Comparison of ENCODE assay signal across 22 cellular contexts in genomic region chr11:118281284-118281683, GRCh38. TPM values are rescaled to one million over a fixed set of nuclear protein-coding genes. Genes with fewer than 3 reads are reported as not detected.
A peak's percentile ranks its signal among the peaks of the same experiment; 100 is the strongest.
DNase-seq lines count a peak whose midpoint lies in the region; ATAC-seq, FAIRE-seq and TF ChIP-seq lines count a peak whose summit lies in the region.
"Had no signal": no experiment of that assay in that cellular context is flagged by ENCODE, and none has a peak within 500 bp of the region (broad histone marks: within the 10 kb centered on the region; RNA-seq: fewer than 3 reads in every experiment).

No MANE protein-coding gene starts in this region.

- H3K9me3 ChIP-seq in CD4-positive, alpha-beta T cell (ENCODE audit: control insufficient read depth, low read length): no peaks in the 10 kb centered on the region
- no peaks in the 10 kb centered on the region for H3K9me3 ChIP-seq in keratinocyte (ENCODE audit: control insufficient read depth, low read depth, low read length)
- H3K9me3 ChIP-seq: right lobe of liver, testis had no signal

- no peaks in the 10 kb centered on the region for H3K36me3 Mint-ChIP-seq in CD4-positive, alpha-beta T cell (ENCODE audit: low read depth)
- peaks cover 6% of the 10 kb centered on the region for H3K36me3 Mint-ChIP-seq in activated T-helper 1 cell treated with anti-CD3 and anti-CD28 coated beads, Interleukin-12 subunit alpha, Interleukin-12 subunit beta, Interleukin-2, Interleukin-4 antibody, amounts not matched to agents 30 ng/mL and 10 ng/mL and 1 ng/mL, durations not matched to agents 14 hours and 24 hours and 36 hours (ENCODE audit: low read depth)
- H3K36me3 Mint-ChIP-seq in WTC11 (no peaks in the 10 kb centered on the region), chondrocyte (ENCODE audit: low read depth) (no peaks in the 10 kb centered on the region)
- H3K36me3 Mint-ChIP-seq: mesothelial cell of epicardium had no signal

- peak; percentile 17 for ATAC-seq in CD4-positive, alpha-beta T cell (ENCODE audit: poor library complexity)
- no peak for ATAC-seq in WTC11
- ATAC-seq: right lobe of liver had no signal

- no peaks in the 10 kb centered on the region for H3K79me2 ChIP-seq in keratinocyte (ENCODE audit: control insufficient read depth, insufficient read depth, low read length)
- H3K79me2 ChIP-seq: hepatocyte had no signal

- no peak overlapping the region for H3K27ac ChIP-seq in CD4-positive, alpha-beta T cell (ENCODE audit: low read depth, low read length)
- H3K27ac ChIP-seq in keratinocyte (ENCODE audit: control insufficient read depth, insufficient read depth, low read length) (no peak overlapping the region), caudate nucleus (ENCODE audit: low read depth, low read length) (no peak overlapping the region)
- H3K27ac ChIP-seq: cardiac muscle cell, hepatocyte, right lobe of liver, SK-N-MC, testis had no signal

- H3K4me3 Mint-ChIP-seq in CD4-positive, alpha-beta T cell: no peak overlapping the region
- H3K4me3 Mint-ChIP-seq in activated T-helper 1 cell treated with anti-CD3 and anti-CD28 coated beads, Interleukin-12 subunit alpha, Interleukin-12 subunit beta, Interleukin-2, Interleukin-4 antibody, amounts not matched to agents 30 ng/mL and 10 ng/mL and 1 ng/mL, durations not matched to agents 14 hours and 24 hours and 36 hours: peak overlapping the region; percentile 0
- H3K4me3 Mint-ChIP-seq in WTC11 (no peak overlapping the region), chondrocyte (ENCODE audit: unreplicated experiment) (no peak overlapping the region)
- H3K4me3 Mint-ChIP-seq: mesothelial cell of epicardium had no signal

- H3K36me3 ChIP-seq in keratinocyte (ENCODE audit: control insufficient read depth in 2 of 2, extremely low read depth in 1 of 2, insufficient read depth in 2 of 2, low read length in 2 of 2): no peaks in the 10 kb centered on the region
- H3K36me3 ChIP-seq: cardiac muscle cell, right lobe of liver had no signal

- H4K20me1 ChIP-seq in keratinocyte (ENCODE audit: control insufficient read depth, extremely low read depth, insufficient read depth, low read length): no peaks in the 10 kb centered on the region

- no peaks in the 10 kb centered on the region for H3K9me3 Mint-ChIP-seq in CD4-positive, alpha-beta T cell
- peaks cover 6% of the 10 kb centered on the region for H3K9me3 Mint-ChIP-seq in activated T-helper 1 cell treated with anti-CD3 and anti-CD28 coated beads, Interleukin-12 subunit alpha, Interleukin-12 subunit beta, Interleukin-2, Interleukin-4 antibody, amounts not matched to agents 30 ng/mL and 10 ng/mL and 1 ng/mL, durations not matched to agents 14 hours and 24 hours and 36 hours
- H3K9me3 Mint-ChIP-seq in WTC11 (no peaks in the 10 kb centered on the region), chondrocyte (ENCODE audit: low read depth) (no peaks in the 10 kb centered on the region)

- intact Hi-C loops in CD4-positive, alpha-beta T cell (cut with DNase I, micrococcal nuclease): no loop called here
- intact Hi-C loops in activated T-helper 1 cell treated with anti-CD3 and anti-CD28 coated beads, Interleukin-12 subunit alpha, Interleukin-12 subunit beta, Interleukin-2, Interleukin-4 antibody, amounts not matched to agents 30 ng/mL and 10 ng/mL and 1 ng/mL, durations not matched to agents 14 hours and 24 hours and 36 hours (cut with micrococcal nuclease): loop anchor here (5.0 kb wide), 1 partner anchor 39 kb away; no protein-coding TSS in a partner anchor

- no peak overlapping the region for H3K9ac ChIP-seq in keratinocyte (ENCODE audit: control insufficient read depth, extremely low read depth, insufficient read depth, low read length)

- TF ChIP-seq CTCF in CD4-positive, alpha-beta T cell (IDR thresholded peaks at IDR 0.05): no peak
- TF ChIP-seq CTCF in GM12865 (IDR thresholded peaks at IDR 0.05; ENCODE audit: insufficient read depth, low read depth, low read length, missing control alignments) (no peak), keratinocyte (optimal IDR thresholded peaks at IDR 0.05 in 1 of 3, IDR thresholded peaks at IDR 0.05 in 1 of 3, conservative IDR thresholded peaks at IDR 0.05 in 1 of 3; ENCODE audit: extremely low read depth in 1 of 3, insufficient read depth in 2 of 3, low read length in 3 of 3) (no peak), WTC11 (IDR thresholded peaks at IDR 0.05) (no peak), chondrocyte (IDR thresholded peaks at IDR 0.05) (no peak)

- H3K27ac Mint-ChIP-seq in CD4-positive, alpha-beta T cell: no peak overlapping the region
- H3K27ac Mint-ChIP-seq in activated T-helper 1 cell treated with anti-CD3 and anti-CD28 coated beads, Interleukin-12 subunit alpha, Interleukin-12 subunit beta, Interleukin-2, Interleukin-4 antibody, amounts not matched to agents 30 ng/mL and 10 ng/mL and 1 ng/mL, durations not matched to agents 14 hours and 24 hours and 36 hours: peak overlapping the region; percentile 73
- no peak overlapping the region for H3K27ac Mint-ChIP-seq in WTC11
- no peak overlapping the region for H3K27ac Mint-ChIP-seq in chondrocyte (ENCODE audit: unreplicated experiment)
- H3K27ac Mint-ChIP-seq: mesothelial cell of epicardium had no signal

- peaks cover 33% of the 10 kb centered on the region for H3K4me1 Mint-ChIP-seq in CD4-positive, alpha-beta T cell (ENCODE audit: low read depth)
- H3K4me1 Mint-ChIP-seq in activated T-helper 1 cell treated with anti-CD3 and anti-CD28 coated beads, Interleukin-12 subunit alpha, Interleukin-12 subunit beta, Interleukin-2, Interleukin-4 antibody, amounts not matched to agents 30 ng/mL and 10 ng/mL and 1 ng/mL, durations not matched to agents 14 hours and 24 hours and 36 hours (ENCODE audit: low read depth): peaks cover 68% of the 10 kb centered on the region
- H3K4me1 Mint-ChIP-seq in WTC11 (peaks cover 2% of the 10 kb centered on the region; the same call in 1 of the 2 replicates), chondrocyte (ENCODE audit: low read depth) (no peaks in the 10 kb centered on the region)

- H3K4me3 ChIP-seq in GM12865 (ENCODE audit: low read depth, low read length) (no peak overlapping the region), keratinocyte (ENCODE audit: control insufficient read depth in 2 of 3, extremely low read depth in 1 of 3, insufficient read depth in 2 of 3, low read depth in 1 of 3, low read length in 3 of 3) (no peak overlapping the region)
- H3K4me3 ChIP-seq: cardiac muscle cell, hepatocyte, right lobe of liver, SK-N-MC, testis had no signal

- H3K9me1 ChIP-seq in keratinocyte (ENCODE audit: control insufficient read depth, extremely low read depth, insufficient read depth, low read length): no peaks in the 10 kb centered on the region

- no peak for DNase-seq in CD4-positive, alpha-beta T cell
- peak; percentile 73 for DNase-seq in GM12865 (ENCODE audit: low read depth)
- DNase-seq in activated T-helper 1 cell treated with anti-CD3 and anti-CD28 coated beads, Interleukin-12 subunit alpha, Interleukin-12 subunit beta, Interleukin-2, Interleukin-4 antibody, amounts not matched to agents 30 ng/mL and 10 ng/mL and 1 ng/mL, durations not matched to agents 14 hours and 24 hours and 36 hours (ENCODE audit: low spot score): no peak
- no peak for DNase-seq in keratinocyte (ENCODE audit: low read depth, low spot score)
- no peak for DNase-seq in caudate nucleus (lab: John Stamatoyannopoulos, UW)
- DNase-seq in WTC11 (ENCODE audit: low spot score): no peak
- DNase-seq in NCI-H1930 (lab: John Stamatoyannopoulos, UW): no peak
- no peak for DNase-seq in chondrocyte (ENCODE audit: low spot score)
- DNase-seq: effector CD8-positive, alpha-beta T cell; GF-D8; IMR-90; kidney glomerular epithelial cell; NCI-H2081 treated with DMSO at 0.1 percent for 48 hours; occipital lobe; right lobe of liver; stimulated activated CD4-positive, alpha-beta T cell treated with anti-CD3 and anti-CD28 coated beads, Interleukin-2, amount 100 ng/mL, for 24 hours; testis had no signal

- H2AFZ ChIP-seq in keratinocyte (ENCODE audit: control insufficient read depth, low read length): peak overlapping the region; percentile 11
- H2AFZ ChIP-seq: hepatocyte had no signal

- dilution Hi-C loops in keratinocyte (cut with MboI; ENCODE audit: extremely low pct_ligation_motif_present, low sequenced_read_pairs): no loop called here

- CTCF ChIA-PET in CD4-positive, alpha-beta T cell (lab: Charles Lee): interaction anchor here (1.3 to 1.5 kb wide), 2 partner anchors 14 to 83 kb away, joined by 3 to 4 read pairs; no protein-coding TSS in a partner anchor
- CTCF ChIA-PET in WTC11 (lab: Charles Lee): interaction anchor here (1.3 to 2.8 kb wide), 2 partner anchors 14 to 110 kb away, joined by 3 to 9 read pairs; no protein-coding TSS in a partner anchor

- H3K27me3 ChIP-seq in CD4-positive, alpha-beta T cell (ENCODE audit: control insufficient read depth, insufficient read depth, low read length): no peaks in the 10 kb centered on the region
- H3K27me3 ChIP-seq in keratinocyte (ENCODE audit: control insufficient read depth, extremely low read depth, insufficient read depth, low read length): no peaks in the 10 kb centered on the region
- H3K27me3 ChIP-seq: hepatocyte, right lobe of liver, testis had no signal

- H3K4me2 ChIP-seq in keratinocyte (ENCODE audit: control insufficient read depth, extremely low read depth, insufficient read depth, low read depth, low read length): no peak overlapping the region
- H3K4me2 ChIP-seq: hepatocyte had no signal

- no peaks in the 10 kb centered on the region for H3K27me3 Mint-ChIP-seq in CD4-positive, alpha-beta T cell
- H3K27me3 Mint-ChIP-seq in activated T-helper 1 cell treated with anti-CD3 and anti-CD28 coated beads, Interleukin-12 subunit alpha, Interleukin-12 subunit beta, Interleukin-2, Interleukin-4 antibody, amounts not matched to agents 30 ng/mL and 10 ng/mL and 1 ng/mL, durations not matched to agents 14 hours and 24 hours and 36 hours (ENCODE audit: insufficient read depth): peaks cover 3% of the 10 kb centered on the region
- H3K27me3 Mint-ChIP-seq in WTC11 (ENCODE audit: low read depth): peaks cover 19% of the 10 kb centered on the region
- H3K27me3 Mint-ChIP-seq in chondrocyte (ENCODE audit: low read depth): peaks cover 19% of the 10 kb centered on the region

- no peak for FAIRE-seq in keratinocyte (lab: Jason Lieb, UNC)
- FAIRE-seq: TTC549 had no signal

- H3K4me1 ChIP-seq in keratinocyte (ENCODE audit: control insufficient read depth, extremely low read depth, insufficient read depth, low read length): peaks cover 30% of the 10 kb centered on the region
- H3K4me1 ChIP-seq: right lobe of liver, testis had no signal

- POLR2A ChIA-PET in CD4-positive, alpha-beta T cell (lab: Charles Lee): interaction anchor here (0.8 kb wide), 1 partner anchor 83 kb away, joined by 3 read pairs; no protein-coding TSS in a partner anchor
- POLR2A ChIA-PET in WTC11 (lab: Charles Lee): no interaction called here

RNA-seq across cellular contexts. Expression of gene MPZL2, which starts 17.2 kb away (rescaled TPM):
- total RNA-seq in CD4-positive, alpha-beta T cell: 1 to 10 TPM in 1 of 2 experiments, under 1 TPM in 1; 0.95 to 1.8 TPM
- total RNA-seq in activated T-helper 1 cell treated with anti-CD3 and anti-CD28 coated beads, Interleukin-12 subunit alpha, Interleukin-12 subunit beta, Interleukin-2, Interleukin-4 antibody, amounts not matched to agents 30 ng/mL and 10 ng/mL and 1 ng/mL, durations not matched to agents 14 hours and 24 hours and 36 hours: 13.2 and 15.9 TPM in 2 replicates
- 98.4 to 237 TPM (median 225 TPM) in 3 replicates for polyA plus RNA-seq in keratinocyte
- 134 TPM for polyA plus RNA-seq in keratinocyte (2011; ENCODE audit: low read depth)
- 87.1 and 146 TPM in 2 replicates for polyA plus RNA-seq in keratinocyte (2011; cell fraction: cytosol; rRNA removed)
- 339 and 411 TPM in 2 replicates for polyA plus RNA-seq in keratinocyte (2011; cell fraction: nucleus; rRNA removed)
- polyA plus RNA-seq in keratinocyte (2012; ENCODE audit: low replicate concordance): 71.5 and 238 TPM in 2 replicates
- polyA minus RNA-seq in keratinocyte: 55.0 to 191 TPM (median 149 TPM) in 3 replicates
- polyA minus RNA-seq in keratinocyte (2011; cell fraction: cytosol; rRNA and poly(A)+ RNA removed): 65.0 TPM
- polyA minus RNA-seq in keratinocyte (2011; cell fraction: nucleus; rRNA and poly(A)+ RNA removed): 162 and 267 TPM in 2 replicates
- 1.2 to 1.8 TPM (median 1.4 TPM) in 3 replicates for total RNA-seq in WTC11 (2021)
- total RNA-seq in chondrocyte: not detected in 3 replicates
- total RNA-seq: cardiac muscle cell, IMR-90 had no signal
- polyA plus RNA-seq: IMR-90 had no signal

RNA-seq across cellular contexts. Expression of gene CD3E, which starts 23.2 kb away (rescaled TPM):
- total RNA-seq in CD4-positive, alpha-beta T cell: 100 to 1,000 TPM; 483 to 515 TPM
- 630 and 646 TPM in 2 replicates for total RNA-seq in activated T-helper 1 cell treated with anti-CD3 and anti-CD28 coated beads, Interleukin-12 subunit alpha, Interleukin-12 subunit beta, Interleukin-2, Interleukin-4 antibody, amounts not matched to agents 30 ng/mL and 10 ng/mL and 1 ng/mL, durations not matched to agents 14 hours and 24 hours and 36 hours
- 0.06 TPM in 1 of 3 replicates, not detected in the others for polyA plus RNA-seq in keratinocyte
- not detected for polyA plus RNA-seq in keratinocyte (2011; ENCODE audit: low read depth)
- polyA plus RNA-seq in keratinocyte (2011; cell fraction: cytosol; rRNA removed): 0.05 TPM in 1 of 2 replicates, not detected in the other
- not detected in 2 replicates for polyA plus RNA-seq in keratinocyte (2011; cell fraction: nucleus; rRNA removed)
- polyA plus RNA-seq in keratinocyte (2012; ENCODE audit: low replicate concordance): not detected in 2 replicates
- not detected in 3 replicates for polyA minus RNA-seq in keratinocyte
- not detected for polyA minus RNA-seq in keratinocyte (2011; cell fraction: cytosol; rRNA and poly(A)+ RNA removed)
- not detected in 2 replicates for polyA minus RNA-seq in keratinocyte (2011; cell fraction: nucleus; rRNA and poly(A)+ RNA removed)
- total RNA-seq in WTC11 (2021): 0.85 to 1.0 TPM (median 0.87 TPM) in 3 replicates
- not detected in 3 replicates for total RNA-seq in chondrocyte
- total RNA-seq: cardiac muscle cell, hepatocyte, IMR-90, mesothelial cell of epicardium, occipital lobe had no signal
- polyA plus RNA-seq: cardiac muscle cell, hepatocyte, IMR-90 had no signal

RNA-seq across cellular contexts. Expression of gene MPZL3, which starts 29.1 kb away (rescaled TPM):
- 10 to 100 TPM; 29.0 to 30.2 TPM for total RNA-seq in CD4-positive, alpha-beta T cell
- 63.5 and 69.3 TPM in 2 replicates for total RNA-seq in activated T-helper 1 cell treated with anti-CD3 and anti-CD28 coated beads, Interleukin-12 subunit alpha, Interleukin-12 subunit beta, Interleukin-2, Interleukin-4 antibody, amounts not matched to agents 30 ng/mL and 10 ng/mL and 1 ng/mL, durations not matched to agents 14 hours and 24 hours and 36 hours
- polyA plus RNA-seq in keratinocyte: 6.3 to 7.9 TPM (median 6.5 TPM) in 3 replicates
- 24.1 TPM for polyA plus RNA-seq in keratinocyte (2011; ENCODE audit: low read depth)
- polyA plus RNA-seq in keratinocyte (2011; cell fraction: cytosol; rRNA removed): 3.1 and 6.0 TPM in 2 replicates
- polyA plus RNA-seq in keratinocyte (2011; cell fraction: nucleus; rRNA removed): 9.7 and 13.9 TPM in 2 replicates
- polyA plus RNA-seq in keratinocyte (2012; ENCODE audit: low replicate concordance): 6.6 and 40.8 TPM in 2 replicates
- polyA minus RNA-seq in keratinocyte: 7.3 to 24.1 TPM (median 20.5 TPM) in 3 replicates
- polyA minus RNA-seq in keratinocyte (2011; cell fraction: cytosol; rRNA and poly(A)+ RNA removed): 5.9 TPM
- polyA minus RNA-seq in keratinocyte (2011; cell fraction: nucleus; rRNA and poly(A)+ RNA removed): 16.0 and 23.6 TPM in 2 replicates
- total RNA-seq in WTC11 (2021) (1.6 to 2.1 TPM (median 2.0 TPM) in 3 replicates), chondrocyte (1.1 to 1.7 TPM (median 1.6 TPM) in 3 replicates)

RNA-seq across cellular contexts. Expression of gene JAML, which starts 56.5 kb away (rescaled TPM):
- total RNA-seq in CD4-positive, alpha-beta T cell: 10 to 100 TPM; 26.7 to 30.3 TPM
- 264 and 271 TPM in 2 replicates for total RNA-seq in activated T-helper 1 cell treated with anti-CD3 and anti-CD28 coated beads, Interleukin-12 subunit alpha, Interleukin-12 subunit beta, Interleukin-2, Interleukin-4 antibody, amounts not matched to agents 30 ng/mL and 10 ng/mL and 1 ng/mL, durations not matched to agents 14 hours and 24 hours and 36 hours
- 0.01 TPM in 1 of 3 replicates, not detected in the others for polyA plus RNA-seq in keratinocyte
- 0.35 TPM for polyA plus RNA-seq in keratinocyte (2011; ENCODE audit: low read depth)
- not detected in 2 replicates for polyA plus RNA-seq in keratinocyte (2011; cell fraction: cytosol; rRNA removed)
- polyA plus RNA-seq in keratinocyte (2011; cell fraction: nucleus; rRNA removed): 0.13 TPM in 1 of 2 replicates, not detected in the other
- polyA plus RNA-seq in keratinocyte (2012; ENCODE audit: low replicate concordance): 0.16 TPM in 1 of 2 replicates, not detected in the other
- polyA minus RNA-seq in keratinocyte: not detected in 3 replicates
- polyA minus RNA-seq in keratinocyte (2011; cell fraction: cytosol; rRNA and poly(A)+ RNA removed): not detected
- not detected in 2 replicates for polyA minus RNA-seq in keratinocyte (2011; cell fraction: nucleus; rRNA and poly(A)+ RNA removed)
- 0.24 to 0.37 TPM in 2 of 3 replicates, not detected in the other for total RNA-seq in WTC11 (2021)
- not detected in 3 replicates for total RNA-seq in chondrocyte
- total RNA-seq: cardiac muscle cell, IMR-90, mesothelial cell of epicardium had no signal
- polyA plus RNA-seq: cardiac muscle cell, IMR-90 had no signal

Comparison
In these comparisons a context has a peak if more than half of its experiments do, and no peak if none do; other contexts are left out.
1. RNA of gene CD3E, which starts 23.2 kb away (total RNA-seq): 630 to 646 TPM in activated T-helper 1 cell treated with anti-CD3 and anti-CD28 coated beads, Interleukin-12 subunit alpha, Interleukin-12 subunit beta, Interleukin-2, Interleukin-4 antibody, amounts not matched to agents 30 ng/mL and 10 ng/mL and 1 ng/mL, durations not matched to agents 14 hours and 24 hours and 36 hours and 483 to 515 TPM in CD4-positive, alpha-beta T cell; 0.85 to 1.0 TPM in WTC11 and not detected in chondrocyte; every median in the first group is over 100 times any median in the second.